ENCODE assay signal across 9 cellular contexts in the genomic region with DNA sequence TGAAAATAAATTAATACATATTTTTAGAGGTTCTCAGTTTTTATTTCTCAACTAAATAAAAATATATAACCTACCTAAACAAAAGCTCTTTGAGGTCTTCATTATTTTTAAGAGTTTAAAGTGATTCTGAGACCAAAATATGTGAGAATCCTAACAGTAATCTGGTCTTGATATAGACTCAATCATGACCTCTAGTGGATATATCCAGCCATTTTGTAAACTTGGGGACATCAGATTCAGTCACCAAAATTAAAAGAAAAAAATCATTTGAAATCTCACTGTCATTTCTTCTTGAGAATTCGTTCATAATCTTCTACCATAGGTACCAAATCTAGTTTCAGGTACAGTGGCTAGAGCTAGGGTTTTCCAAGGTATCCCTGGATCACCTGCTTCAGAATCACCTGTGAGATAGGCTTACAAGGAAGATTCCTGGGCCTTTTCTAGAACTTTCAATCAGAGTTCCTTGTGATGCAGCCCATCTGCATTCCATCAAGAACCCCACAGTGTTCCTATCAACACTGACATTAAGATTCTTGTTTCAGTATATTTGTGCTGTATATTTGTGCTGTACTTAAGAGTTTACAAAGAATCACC.
DNase-seq lines count a peak whose midpoint lies in the region; ATAC-seq, FAIRE-seq and TF ChIP-seq lines count a peak whose summit lies in the region.
"Had no signal": no experiment of that assay in that cellular context is flagged by ENCODE, and none has a peak within 500 bp of the region (broad histone marks: within the 10 kb centered on the region; RNA-seq: fewer than 3 reads in every experiment).

No MANE protein-coding gene starts in this region.

- no peaks in the 10 kb centered on the region for H3K27me3 ChIP-seq in heart left ventricle
- H3K27me3 ChIP-seq in OCI-LY3 (ENCODE audit: low read depth, low read length): peaks cover 4% of the 10 kb centered on the region; the same call in 1 of the 2 replicates
- no peaks in the 10 kb centered on the region for H3K27me3 ChIP-seq in CD4-positive, alpha-beta memory T cell (ENCODE audit: insufficient read depth, low read length)

- no peak overlapping the region for H3K4me3 ChIP-seq in heart left ventricle
- no peak overlapping the region for H3K4me3 ChIP-seq in OCI-LY3 (ENCODE audit: low read length)
- H3K4me3 ChIP-seq in foreskin fibroblast (ENCODE audit: low read depth in 1 of 2, low read length in 2 of 2): no peak overlapping the region
- H3K4me3 ChIP-seq in CD4-positive, alpha-beta memory T cell (ENCODE audit: low read length in 2 of 2): no peak overlapping the region

- WGBS in heart left ventricle, 4 donors: 39 to 44% (median 42%) methylated on average over 1 of the region's 1 CpG

- H3K9me3 Mint-ChIP-seq in CD4-positive, alpha-beta memory T cell: peaks cover 0 to 3% (median 0%) of the 10 kb centered on the region in 8 donors
- H3K9me3 Mint-ChIP-seq: activated naive CD4-positive, alpha-beta T cell treated with anti-CD3 and anti-CD28 coated beads, Interleukin-2, amount 50 U/mL, for 24 hours had no signal

- TF ChIP-seq POLR2A in heart left ventricle (IDR thresholded peaks at IDR 0.05): no peak

- no peak for ATAC-seq in heart left ventricle
- ATAC-seq in left ventricle myocardium superior: no peak
- ATAC-seq in GM21825 (IDR thresholded peaks at IDR 0.05; ENCODE audit: unreplicated experiment): no peak
- ATAC-seq in HG03571 (IDR thresholded peaks at IDR 0.05; ENCODE audit: unreplicated experiment): no peak

- no peaks in the 10 kb centered on the region for H4K20me1 ChIP-seq in OCI-LY3 (ENCODE audit: insufficient read depth, low read length)

- no peak for DNase-seq in heart left ventricle
- DNase-seq in left ventricle myocardium superior: no peak
- peak; percentile 34 to 73 for DNase-seq in foreskin fibroblast
- DNase-seq in urothelium cell line (ENCODE audit: low spot score): peak; percentile 10
- no peak for DNase-seq in CD4-positive, alpha-beta memory T cell

- H3K36me3 ChIP-seq in heart left ventricle (no peaks in the 10 kb centered on the region), OCI-LY3 (replicated peaks; ENCODE audit: low read depth, low read length) (no peaks in the 10 kb centered on the region)
- no peaks in the 10 kb centered on the region for H3K36me3 ChIP-seq in CD4-positive, alpha-beta memory T cell (ENCODE audit: insufficient read depth, low read length)

- TF ChIP-seq CTCF in heart left ventricle (IDR thresholded peaks at IDR 0.05): peak; percentile 25 to 63 (median 48)
- TF ChIP-seq CTCF in OCI-LY3 (IDR thresholded peaks at IDR 0.05; ENCODE audit: low read depth, low read length): peak; percentile 62
- peak; percentile 43 for TF ChIP-seq CTCF in foreskin fibroblast (IDR thresholded peaks at IDR 0.05; ENCODE audit: low read depth, low read length)

- no peak for FAIRE-seq in urothelium cell line (lab: Jason Lieb, UNC)

- H3K9me3 ChIP-seq in heart left ventricle (no peaks in the 10 kb centered on the region), OCI-LY3 (ENCODE audit: insufficient read depth, low read length) (no peaks in the 10 kb centered on the region)
- H3K9me3 ChIP-seq in CD4-positive, alpha-beta memory T cell (ENCODE audit: control insufficient read depth in 1 of 2, low read length in 2 of 2): no peaks in the 10 kb centered on the region

- no peak overlapping the region for H3K4me3 Mint-ChIP-seq in CD4-positive, alpha-beta memory T cell
- H3K4me3 Mint-ChIP-seq: activated naive CD4-positive, alpha-beta T cell treated with anti-CD3 and anti-CD28 coated beads, Interleukin-2, amount 50 U/mL, for 24 hours had no signal

- no peak overlapping the region for H3K9ac ChIP-seq in OCI-LY3 (ENCODE audit: low read length)

- H3K36me3 Mint-ChIP-seq in CD4-positive, alpha-beta memory T cell: no peaks in the 10 kb centered on the region
- H3K36me3 Mint-ChIP-seq: activated naive CD4-positive, alpha-beta T cell treated with anti-CD3 and anti-CD28 coated beads, Interleukin-2, amount 50 U/mL, for 24 hours had no signal

- CTCF ChIA-PET in CD4-positive, alpha-beta memory T cell (lab: Charles Lee; ENCODE audit: partially characterized antibody): no interaction called here

- H3K4me1 ChIP-seq in heart left ventricle: peaks cover 0 to 17% (median 8%) of the 10 kb centered on the region in 12 donors
- peaks cover 26% of the 10 kb centered on the region for H3K4me1 ChIP-seq in OCI-LY3 (ENCODE audit: low read length)
- H3K4me1 ChIP-seq in CD4-positive, alpha-beta memory T cell (ENCODE audit: insufficient read depth, low read length): no peaks in the 10 kb centered on the region

- no peaks in the 10 kb centered on the region for H3K27me3 Mint-ChIP-seq in CD4-positive, alpha-beta memory T cell

- H3K4me1 Mint-ChIP-seq in CD4-positive, alpha-beta memory T cell: no peaks in the 10 kb centered on the region
- H3K4me1 Mint-ChIP-seq: activated naive CD4-positive, alpha-beta T cell treated with anti-CD3 and anti-CD28 coated beads, Interleukin-2, amount 50 U/mL, for 24 hours had no signal

- no peaks in the 10 kb centered on the region for H3K79me2 ChIP-seq in OCI-LY3 (ENCODE audit: low read length)

- no peak overlapping the region for H2AFZ ChIP-seq in OCI-LY3 (ENCODE audit: low read depth, low read length)

- intact Hi-C loops in heart left ventricle (cut with DNase I): loop anchor here in 8 of 10 donors (5.0 to 10.0 kb wide), 7 partner anchors 750 to 1212 kb away; a partner anchor contains a TSS
- intact Hi-C loops in left ventricle myocardium superior (cut with micrococcal nuclease): loop anchor here (5.0 to 10.0 kb wide), 2 partner anchors 750 to 852 kb away; a partner anchor contains a TSS
- intact Hi-C loops in CD4-positive, alpha-beta memory T cell (cut with micrococcal nuclease): no loop called here

- H3K27ac ChIP-seq in heart left ventricle (peak overlapping the region in 1 of 12 donors; percentile 58), OCI-LY3 (ENCODE audit: low read length) (no peak overlapping the region)
- no peak overlapping the region for H3K27ac ChIP-seq in CD4-positive, alpha-beta memory T cell (ENCODE audit: low read depth, low read length)

- H3K4me2 ChIP-seq in OCI-LY3 (ENCODE audit: low read length): no peak overlapping the region

- POLR2A ChIA-PET in CD4-positive, alpha-beta memory T cell (lab: Charles Lee; ENCODE audit: partially characterized antibody): no interaction called here

- H3K27ac Mint-ChIP-seq in CD4-positive, alpha-beta memory T cell: no peak overlapping the region
- H3K27ac Mint-ChIP-seq: activated naive CD4-positive, alpha-beta T cell treated with anti-CD3 and anti-CD28 coated beads, Interleukin-2, amount 50 U/mL, for 24 hours had no signal

Comparison
In these comparisons a context has a peak if more than half of its experiments do, and no peak if none do; other contexts are left out.
1. DNase-seq: peak in foreskin fibroblast (2 of 2) and urothelium cell line (single experiment); none in heart left ventricle (0 of 5), left ventricle myocardium superior (single experiment) and CD4-positive, alpha-beta memory T cell (0 of 5).
2. Peak in every context shown above with its lines, with median percentiles within 50 percentile points of each other: CTCF ChIP-seq.